ENCODE assay signal across 1 cellular context in the genomic region with DNA sequence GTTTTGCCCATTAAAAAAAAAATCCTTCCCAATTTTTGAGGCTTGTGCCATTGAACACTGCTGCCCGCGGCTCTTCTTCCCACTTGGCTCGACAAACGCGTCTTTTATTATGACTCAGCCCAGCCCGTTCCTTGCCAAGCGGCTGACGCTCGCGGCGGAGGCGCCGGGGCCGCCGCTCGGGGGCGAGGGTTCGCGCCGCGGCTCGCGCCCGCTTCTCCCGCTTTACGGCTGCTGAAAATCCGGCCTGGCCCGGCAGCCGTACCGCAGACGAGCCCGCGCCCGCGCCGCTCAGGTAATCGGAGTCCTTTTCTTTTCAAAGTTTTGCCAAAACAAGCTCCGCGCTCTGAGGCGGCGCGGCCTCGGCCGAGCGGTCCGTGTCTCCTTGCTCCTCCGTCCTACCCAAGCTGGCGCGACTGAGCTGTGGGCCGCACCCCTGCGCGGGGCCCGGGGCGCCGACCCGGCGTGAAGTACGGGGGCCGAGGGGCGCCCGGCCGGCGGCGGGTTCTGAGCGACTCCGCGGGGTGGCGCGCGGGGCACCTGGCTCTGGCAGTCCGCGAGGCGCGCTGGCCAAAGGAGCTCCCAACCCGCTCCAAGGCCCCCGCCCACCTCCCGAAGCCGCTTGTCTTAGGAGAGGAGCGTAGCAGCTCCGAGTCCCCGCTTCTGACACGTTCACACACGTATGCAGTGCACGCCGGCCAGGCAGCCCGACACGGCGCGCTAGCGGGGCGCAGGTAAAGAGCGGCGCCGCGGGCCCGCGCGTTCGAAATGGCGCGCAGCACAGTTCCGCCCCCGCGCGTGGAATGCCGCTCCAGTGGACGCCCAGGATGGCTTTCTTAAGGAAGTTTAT.
TF ChIP-seq lines count a peak whose summit lies in the region.

No MANE protein-coding gene starts in this region.

TF ChIP-seq in SK-N-SH, 30 proteins besides CTCF, POLR2A, EP300 and RAD21 (continued from another document):
- TF ChIP-seq ZBTB33 (IDR thresholded peaks at IDR 0.05; ENCODE audit: borderline replicate concordance, low read depth) (no peak), CHD2 (IDR thresholded peaks at IDR 0.05; ENCODE audit: low read length, partially characterized antibody) (no peak)
- TF ChIP-seq, protein P1, sequence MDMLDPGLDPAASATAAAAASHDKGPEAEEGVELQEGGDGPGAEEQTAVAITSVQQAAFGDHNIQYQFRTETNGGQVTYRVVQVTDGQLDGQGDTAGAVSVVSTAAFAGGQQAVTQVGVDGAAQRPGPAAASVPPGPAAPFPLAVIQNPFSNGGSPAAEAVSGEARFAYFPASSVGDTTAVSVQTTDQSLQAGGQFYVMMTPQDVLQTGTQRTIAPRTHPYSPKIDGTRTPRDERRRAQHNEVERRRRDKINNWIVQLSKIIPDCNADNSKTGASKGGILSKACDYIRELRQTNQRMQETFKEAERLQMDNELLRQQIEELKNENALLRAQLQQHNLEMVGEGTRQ (IDR thresholded peaks at IDR 0.05; ENCODE audit: borderline replicate concordance, low read depth, low read length) = no peak
